ENCODE assay signal across 8 cellular contexts in the genomic region with DNA sequence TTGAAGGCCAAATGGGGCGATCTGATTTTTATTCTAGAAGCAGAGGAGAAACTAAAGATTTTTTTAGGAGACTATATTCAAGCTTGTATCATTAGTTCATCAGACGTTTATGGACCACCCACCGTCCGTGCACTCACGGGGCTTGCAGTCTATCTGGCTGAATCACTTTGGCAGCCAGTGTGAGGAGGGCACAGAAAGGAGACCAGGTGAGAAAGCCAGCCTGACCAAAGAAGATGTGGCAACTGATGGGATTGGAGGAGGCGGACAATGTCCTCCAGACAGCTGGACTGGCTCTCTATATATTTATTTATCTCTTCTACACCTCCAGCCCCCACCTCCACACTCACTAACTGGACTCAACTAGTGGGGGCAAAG. TPM values are rescaled to one million over a fixed set of nuclear protein-coding genes. Genes with fewer than 3 reads are reported as not detected.
DNase-seq lines count a peak whose midpoint lies in the region; ATAC-seq and TF ChIP-seq lines count a peak whose summit lies in the region.

No MANE protein-coding gene starts in this region.

- peak; percentile 8 for ATAC-seq in GM18508 (IDR thresholded peaks at IDR 0.05; ENCODE audit: insufficient read depth, unreplicated experiment)
- no peak for ATAC-seq in HG03354 (IDR thresholded peaks at IDR 0.05; ENCODE audit: poor library complexity, severe bottlenecking, unreplicated experiment)

- H3K4me3 ChIP-seq in fibroblast of mammary gland (ENCODE audit: control insufficient read depth, low read depth, low read length) (peak overlapping the region; percentile 66), sigmoid colon (peak overlapping the region; percentile 86 to 89 (median 88))

- TF ChIP-seq CTCF in RWPE1 (conservative IDR thresholded peaks at IDR 0.05; ENCODE audit: low read depth) (no peak), fibroblast of mammary gland (conservative IDR thresholded peaks at IDR 0.05; ENCODE audit: control insufficient read depth, insufficient read depth, low read depth, low read length) (no peak), sigmoid colon (IDR thresholded peaks at IDR 0.05) (no peak)

- POLR2A ChIA-PET in RWPE1 (lab: Yijun Ruan, JAX; ENCODE audit: low non-redundant PET), result interaction anchor here (1.0 to 1.4 kb wide), 3 partner anchors 10 to 86 kb away, joined by 4 to 7 read pairs (median 5); a partner anchor contains a TSS

- peaks cover 0 to 29% (median 24%) of the 10 kb centered on the region in 4 donors for H3K4me1 ChIP-seq in sigmoid colon

- no peaks in the 10 kb centered on the region for H3K9me3 ChIP-seq in sigmoid colon

- H3K27me3 ChIP-seq in sigmoid colon, result no peaks in the 10 kb centered on the region

- CTCF ChIA-PET in RWPE1 (lab: Yijun Ruan, JAX), result interaction anchor here (1.0 to 1.7 kb wide), 3 partner anchors 10 to 141 kb away, joined by 3 to 6 read pairs (median 4); no protein-coding TSS in a partner anchor

- WGBS in sigmoid colon, 2 donors, result 17% methylated on average over 6 of the region's 6 CpGs

- no peak for TF ChIP-seq POLR2A in sigmoid colon (IDR thresholded peaks at IDR 0.05)

- intact Hi-C loops in sigmoid colon (cut with DNase I), result loop anchor here (1.0 kb wide), 1 partner anchor 141 kb away; no protein-coding TSS in a partner anchor

- H3K27ac ChIP-seq in RWPE1 (peak overlapping the region; percentile 96), sigmoid colon (peak overlapping the region; percentile 92 to 96 (median 94))

- peaks cover 8 to 21% (median 20%) of the 10 kb centered on the region in 4 donors for H3K36me3 ChIP-seq in sigmoid colon

- no peak for DNase-seq in RWPE1 (ENCODE audit: low spot score)
- no peak for DNase-seq in fibroblast of mammary gland (ENCODE audit: low read depth)
- DNase-seq in sigmoid colon, result no peak
- no peak for DNase-seq in NCI-H2196 treated with DMSO at 0.1 percent for 48 hours (lab: John Stamatoyannopoulos, UW; ENCODE audit: unreplicated experiment)
- DNase-seq in cerebellum (ENCODE audit: low spot score), result no peak
- no peak for DNase-seq in AG08395 (ENCODE audit: low spot score)

- TF ChIP-seq EP300 in sigmoid colon (IDR thresholded peaks at IDR 0.05), result no peak

RNA-seq across cellular contexts. Expression of a gene that starts 0.8 kb away (rescaled TPM):
- total RNA-seq in sigmoid colon (10 to 100 TPM; 26.8 to 39.6 (median 29.5) TPM), cerebellum (5.0 TPM)
- 100 to 1,000 TPM in 1 of 3 donors, 10 to 100 TPM in 2; 43.2 to 155 (median 63.6) TPM for polyA plus RNA-seq in sigmoid colon

RNA-seq across cellular contexts. Expression of a gene that starts 9.9 kb away (rescaled TPM):
- total RNA-seq in sigmoid colon (1 to 10 TPM in 2 of 4 donors, under 1 TPM in 2; 0.66 to 3.4 (median 1.2) TPM), cerebellum (14.2 TPM)
- 10 to 100 TPM; 11.4 to 65.7 (median 17.1) TPM for polyA plus RNA-seq in sigmoid colon

RNA-seq across cellular contexts. Expression of a gene that starts 21.0 kb away (rescaled TPM):
- total RNA-seq in sigmoid colon, result 10 to 100 TPM; 25.3 to 33.4 (median 29.6) TPM
- 10 to 100 TPM; 34.2 to 43.9 (median 36.6) TPM for polyA plus RNA-seq in sigmoid colon
- total RNA-seq in cerebellum, result 17.0 TPM

RNA-seq across cellular contexts. Expression of a gene that starts 21.1 kb away (rescaled TPM):
- total RNA-seq in sigmoid colon (10 to 100 TPM; 19.1 to 47.4 (median 25.2) TPM), cerebellum (49.4 TPM)
- polyA plus RNA-seq in sigmoid colon, result 10 to 100 TPM in 1 of 3 donors, 1 to 10 TPM in 2; 4.6 to 39.2 (median 4.8) TPM

RNA-seq across cellular contexts. Expression of a gene that starts 31.0 kb away (rescaled TPM):
- total RNA-seq in sigmoid colon (not detected), cerebellum (not detected)
- not detected for polyA plus RNA-seq in sigmoid colon
